In genomic region chr12:46365951-46366379, GRCh38 we compare ENCODE assay signal across 9 cellular contexts. TPM values are rescaled to one million over a fixed set of nuclear protein-coding genes. Genes with fewer than 3 reads are reported as not detected.
DNase-seq lines count a peak whose midpoint lies in the region; TF ChIP-seq lines count a peak whose summit lies in the region.
"Had no signal": no experiment of that assay in that cellular context is flagged by ENCODE, and none has a peak within 500 bp of the region (broad histone marks: within the 10 kb centered on the region; RNA-seq: fewer than 3 reads in every experiment).

No MANE protein-coding gene starts in this region.

- DNase-seq in AG10803 (ENCODE audit: low read depth), result no peak
- no peak for DNase-seq in MG63
- no peak for DNase-seq in chondrocyte (ENCODE audit: low spot score)
- no peak for DNase-seq in substantia nigra (lab: John Stamatoyannopoulos, UW)
- no peak for DNase-seq in NCI-H345 (lab: John Stamatoyannopoulos, UW)
- no peak for DNase-seq in NCI-H1417 (lab: John Stamatoyannopoulos, UW)
- no peak for DNase-seq in HuH-7.5 (ENCODE audit: low spot score)

- H3K27ac Mint-ChIP-seq in chondrocyte (ENCODE audit: unreplicated experiment) (peak overlapping the region; percentile 38), nephron (peak overlapping the region in 1 of 3 experiments; percentile 56)

- H3K36me3 Mint-ChIP-seq in chondrocyte (ENCODE audit: low read depth), result peaks cover 83% of the 10 kb centered on the region
- peaks cover 92% of the 10 kb centered on the region for H3K36me3 Mint-ChIP-seq in nephron (ENCODE audit: low read depth)

- no peaks in the 10 kb centered on the region for H3K9me3 Mint-ChIP-seq in chondrocyte (ENCODE audit: low read depth)
- H3K9me3 Mint-ChIP-seq in nephron, result no peaks in the 10 kb centered on the region

- H3K4me3 ChIP-seq in AG10803 (ENCODE audit: low read length), result peak overlapping the region; percentile 84
- peak overlapping the region; percentile 88 for H3K4me3 ChIP-seq in MG63

- peaks cover 100% of the 10 kb centered on the region for H3K36me3 ChIP-seq in MG63

- TF ChIP-seq CTCF in AG10803 (conservative IDR thresholded peaks at IDR 0.05; ENCODE audit: low read length) (no peak), chondrocyte (IDR thresholded peaks at IDR 0.05) (no peak), nephron (IDR thresholded peaks at IDR 0.05; ENCODE audit: unreplicated experiment in 3 of 3) (no peak)

- peaks cover 81% of the 10 kb centered on the region for H3K4me1 Mint-ChIP-seq in chondrocyte (ENCODE audit: low read depth)
- H3K4me1 Mint-ChIP-seq in nephron, result peaks cover 64% of the 10 kb centered on the region

- no peaks in the 10 kb centered on the region for H3K27me3 ChIP-seq in MG63
- H3K27me3 ChIP-seq: Peyer's patch had no signal

- H3K4me3 Mint-ChIP-seq in chondrocyte (ENCODE audit: unreplicated experiment), result peak overlapping the region; percentile 96
- peak overlapping the region in 2 of 3 experiments; percentile 26 to 34 for H3K4me3 Mint-ChIP-seq in nephron

- H3K27me3 Mint-ChIP-seq in chondrocyte (ENCODE audit: low read depth) (no peaks in the 10 kb centered on the region), nephron (ENCODE audit: low read depth) (no peaks in the 10 kb centered on the region)

- no peaks in the 10 kb centered on the region for H3K9me3 ChIP-seq in MG63
- H3K9me3 ChIP-seq: Peyer's patch had no signal

- H3K27ac ChIP-seq in substantia nigra (ENCODE audit: low read depth, low read length, poor library complexity, severe bottlenecking), result no peak overlapping the region

RNA-seq across cellular contexts. Expression of gene SLC38A2, which starts 6.6 kb away (rescaled TPM):
- total RNA-seq in MG63 (2014; rRNA removed; shearing (Covaris generic); ENCODE audit: low replicate concordance), result 331 and 535 TPM in 2 replicates
- total RNA-seq in chondrocyte, result 580 to 614 TPM (median 596 TPM) in 3 replicates
